In genomic region chr5:160119142-160119904, GRCh38 we compare ENCODE assay signal across 8 cellular contexts. TPM values are rescaled to one million over a fixed set of nuclear protein-coding genes. Genes with fewer than 3 reads are reported as not detected.
A peak's percentile ranks its signal among the peaks of the same experiment; 100 is the strongest.
DNase-seq lines count a peak whose midpoint lies in the region; ATAC-seq, FAIRE-seq and TF ChIP-seq lines count a peak whose summit lies in the region.

TSS of gene PWWP2A (minus strand) at chr5:160119450. CDS start at chr5:160119388, 62 bp downstream.

- H3K27ac Mint-ChIP-seq in T-cell = peak within 1 kb of the TSS; percentile 88 to 94

- TF ChIP-seq POLR2A in GM12891 (IDR thresholded peaks at IDR 0.05; ENCODE audit: low read depth, low read length) (peak; percentile 79), tibial nerve (IDR thresholded peaks at IDR 0.05) (peak; percentile 73 to 80)

- POLR2A ChIA-PET in T-cell (lab: Charles Lee) = no interaction called here

- peak; percentile 90 for ATAC-seq in HG02840 (IDR thresholded peaks at IDR 0.05; ENCODE audit: low FRiP score, unreplicated experiment)
- ATAC-seq in T-cell (replicated peaks in 1 of 4) = peak; percentile 91 to 94 (median 92)

- peak; percentile 64 to 93 for TF ChIP-seq EP300 in tibial nerve (IDR thresholded peaks at IDR 0.05)

- peak within 1 kb of the TSS; percentile 85 for H3K9ac ChIP-seq in parathyroid adenoma

- H3K36me3 Mint-ChIP-seq in T-cell = peaks cover 7% of the 10 kb centered on the region

- H2AFZ ChIP-seq in parathyroid adenoma = peak within 1 kb of the TSS; percentile 99

- peaks cover 3 to 7% of the 10 kb centered on the region in 2 donors for H3K27me3 Mint-ChIP-seq in T-cell

- peak within 1 kb of the TSS; percentile 55 for H3K27ac ChIP-seq in adipose tissue (ENCODE audit: low read depth, low read length)
- H3K27ac ChIP-seq in cardiac muscle cell = peak within 1 kb of the TSS; percentile 96
- H3K27ac ChIP-seq in parathyroid adenoma = peak within 1 kb of the TSS; percentile 94
- peak within 1 kb of the TSS; percentile 93 to 99 (median 96) for H3K27ac ChIP-seq in tibial nerve

- FAIRE-seq in GM12891 (lab: Jason Lieb, UNC) = peak; percentile 99

- no peaks in the 10 kb centered on the region for H3K4me1 ChIP-seq in cardiac muscle cell (ENCODE audit: low read depth)
- H3K4me1 ChIP-seq in parathyroid adenoma = no peaks in the 10 kb centered on the region
- peaks cover 0 to 21% (median 3%) of the 10 kb centered on the region in 4 donors for H3K4me1 ChIP-seq in tibial nerve

- TF ChIP-seq CTCF in cardiac muscle cell (IDR thresholded peaks at IDR 0.05; ENCODE audit: low read depth, low read length) (peak; percentile 16), parathyroid adenoma (IDR thresholded peaks at IDR 0.05) (no peak), tibial nerve (IDR thresholded peaks at IDR 0.05) (peak in 2 of 5 experiments; percentile 13 to 36)

- H3K4me3 ChIP-seq in cardiac muscle cell (peak within 1 kb of the TSS; percentile 99), parathyroid adenoma (ENCODE audit: low read depth, low read length) (peak within 1 kb of the TSS; percentile 79), tibial nerve (peak within 1 kb of the TSS; percentile 77 to 98 (median 90))

- H3K79me2 ChIP-seq in parathyroid adenoma = peaks cover 7% of the 10 kb centered on the region

- H3K4me3 Mint-ChIP-seq in T-cell = peak within 1 kb of the TSS; percentile 87 to 96 (median 94)

- CTCF ChIA-PET in T-cell (lab: Charles Lee) = interaction anchor here in 1 of 2 donors (0.6 to 1.2 kb wide), 5 partner anchors 9 to 319 kb away, joined by 3 to 6 read pairs (median 3); partner anchors contain the start of gene TTC1

- 0 to 1% (median 0%) methylated on average over 45 to 55 of the region's 55 CpGs for WGBS in adipose tissue, 3 donors
- WGBS in tibial nerve, 2 donors = 1% methylated on average over 25 to 37 of the region's 55 CpGs

- no peaks in the 10 kb centered on the region for H3K9me3 Mint-ChIP-seq in T-cell

- peak within 1 kb of the TSS; percentile 83 for H3K4me2 ChIP-seq in parathyroid adenoma (ENCODE audit: low read length)

- no peaks in the 10 kb centered on the region for H3K9me3 ChIP-seq in cardiac muscle cell (ENCODE audit: low read depth)
- H3K9me3 ChIP-seq in parathyroid adenoma (ENCODE audit: control insufficient read depth, low read length) = no peaks in the 10 kb centered on the region
- H3K9me3 ChIP-seq in tibial nerve = no peaks in the 10 kb centered on the region

- DNase-seq in GM12891 (ENCODE audit: insufficient read length, low spot score) (peak; percentile 82), NCI-H1436 treated with DMSO at 0.1 percent for 48 hours (lab: John Stamatoyannopoulos, UW) (peak; percentile 100), T-cell (peak; percentile 89 to 100 (median 97)), cardiac muscle cell (ENCODE audit: low read depth in 1 of 2, low spot score in 1 of 2) (peak; percentile 100), tibial nerve (ENCODE audit: low spot score in 2 of 2) (peak; percentile 99 to 100)

- H3K27me3 ChIP-seq in cardiac muscle cell (no peaks in the 10 kb centered on the region), parathyroid adenoma (ENCODE audit: control insufficient read depth, insufficient read depth, low read length) (no peaks in the 10 kb centered on the region), tibial nerve (no peaks in the 10 kb centered on the region)

- peaks cover 6 to 25% (median 20%) of the 10 kb centered on the region in 3 donors for H3K4me1 Mint-ChIP-seq in T-cell

- H3K36me3 ChIP-seq in cardiac muscle cell (peaks cover 11% of the 10 kb centered on the region), parathyroid adenoma (ENCODE audit: control insufficient read depth, insufficient read depth, low read length) (no peaks in the 10 kb centered on the region), tibial nerve (peaks cover 0 to 28% (median 0%) of the 10 kb centered on the region in 3 donors)

TF ChIP-seq in GM12891, 5 proteins besides CTCF, POLR2A, EP300 and RAD21:
- TF ChIP-seq POLR2AphosphoS5 (IDR thresholded peaks at IDR 0.05; ENCODE audit: low read depth, low read length) = 0 out of 2 replicates have a peak, but pooled peaks have one; percentile 57
- peak; percentile 80 for TF ChIP-seq TAF1 (IDR thresholded peaks at IDR 0.05; ENCODE audit: low read depth, low read length)
- no peak for TF ChIP-seq PAX5 (IDR thresholded peaks at IDR 0.05; ENCODE audit: insufficient read depth, low read length, severe bottlenecking)
- TF ChIP-seq POU2F2 (IDR thresholded peaks at IDR 0.05; ENCODE audit: low read depth, low read length) = no peak
- peak; percentile 29; the same call in 1 of the 2 replicates for TF ChIP-seq SPI1 (IDR thresholded peaks at IDR 0.05; ENCODE audit: low read depth, low read length)
TF ChIP-seq in GM12891: peak in this region for 3.

RNA-seq across cellular contexts. Expression of gene PWWP2A, which starts in this region (rescaled TPM):
- 8.9 TPM for polyA plus RNA-seq in GM12891 (2012; ENCODE audit: low read depth, missing spikeins)
- total RNA-seq in T-cell = 10 to 100 TPM; 25.1 to 39.8 (median 36.0) TPM
- polyA plus RNA-seq in adipose tissue = 1 to 10 TPM; 4.5 to 7.3 (median 7.2) TPM
- total RNA-seq in cardiac muscle cell = 23.7 and 32.2 TPM in 2 replicates
- 17.9 and 19.9 TPM in 2 replicates for polyA plus RNA-seq in cardiac muscle cell
- total RNA-seq in tibial nerve = 10 to 100 TPM; 51.0 to 81.6 (median 58.2) TPM

Comparison
In these comparisons a context has a peak if more than half of its experiments do, and no peak if none do; other contexts are left out.
1. Peak in every context shown above with its lines: DNase-seq, ATAC-seq, H3K4me3 ChIP-seq and H3K27ac ChIP-seq.